Comparison of ENCODE assay signal across 9 cellular contexts in genomic region chr10:22605168-22605567, GRCh38.
DNase-seq lines count a peak whose midpoint lies in the region; ATAC-seq, FAIRE-seq and TF ChIP-seq lines count a peak whose summit lies in the region.
"Had no signal": no experiment of that assay in that cellular context is flagged by ENCODE, and none has a peak within 500 bp of the region (broad histone marks: within the 10 kb centered on the region; RNA-seq: fewer than 3 reads in every experiment).

No MANE protein-coding gene starts in this region.

- WGBS in psoas muscle, 3 donors, result 71 to 83% (median 77%) methylated on average over 4 of the region's 4 CpGs

- H3K4me3 ChIP-seq in Karpas-422 (ENCODE audit: low read length) (no peak overlapping the region), psoas muscle (no peak overlapping the region)

- H3K9me3 ChIP-seq in Karpas-422 (ENCODE audit: low read length), result no peaks in the 10 kb centered on the region
- H3K9me3 ChIP-seq in psoas muscle, result no peaks in the 10 kb centered on the region

- peaks cover 18% of the 10 kb centered on the region for H3K4me1 ChIP-seq in Karpas-422 (ENCODE audit: low read length)
- no peaks in the 10 kb centered on the region for H3K4me1 ChIP-seq in psoas muscle

- TF ChIP-seq CTCF in psoas muscle (IDR thresholded peaks at IDR 0.05), result no peak

- H3K9ac ChIP-seq in Karpas-422 (ENCODE audit: low read length), result no peak overlapping the region

- FAIRE-seq in urothelium cell line (lab: Jason Lieb, UNC), result no peak
- FAIRE-seq: keratinocyte had no signal

- no peaks in the 10 kb centered on the region; the same call in 1 of the 2 replicates for H4K20me1 ChIP-seq in Karpas-422 (ENCODE audit: insufficient read depth, low read depth, low read length)

- H3K27ac ChIP-seq in Karpas-422 (ENCODE audit: low read length) (no peak overlapping the region), cingulate gyrus (ENCODE audit: low read depth, low read length) (peak overlapping the region; percentile 33), psoas muscle (no peak overlapping the region)

- H2AFZ ChIP-seq in Karpas-422 (ENCODE audit: low read length), result no peak overlapping the region

- intact Hi-C loops in psoas muscle (cut with DNase I), result no loop called here

- H3K79me2 ChIP-seq in Karpas-422 (ENCODE audit: low read length), result no peaks in the 10 kb centered on the region

- no peaks in the 10 kb centered on the region for H3K9me2 ChIP-seq in Karpas-422 (replicated peaks; ENCODE audit: insufficient read depth, low read length)

- no peaks in the 10 kb centered on the region for H3K27me3 ChIP-seq in Karpas-422 (ENCODE audit: low read length)
- no peaks in the 10 kb centered on the region for H3K27me3 ChIP-seq in psoas muscle (ENCODE audit: insufficient read depth in 3 of 3, low read length in 2 of 3)

- H3K36me3 ChIP-seq in Karpas-422 (ENCODE audit: insufficient read depth, low read length) (no peaks in the 10 kb centered on the region), psoas muscle (ENCODE audit: insufficient read depth in 1 of 2, low read depth in 1 of 2) (no peaks in the 10 kb centered on the region)

- H3K4me2 ChIP-seq in Karpas-422 (ENCODE audit: low read depth, low read length, poor library complexity, severe bottlenecking), result no peak overlapping the region

- ATAC-seq in GM18520 (IDR thresholded peaks at IDR 0.05; ENCODE audit: unreplicated experiment) (peak; percentile 28), psoas muscle (peak in 3 of 4 donors; percentile 34 to 84 (median 67))

- DNase-seq in Karpas-422, result peak; percentile 50
- no peak for DNase-seq in psoas muscle
- no peak for DNase-seq in HT-29 (ENCODE audit: low spot score)
- no peak for DNase-seq in Ammon's horn (ENCODE audit: low spot score)
- DNase-seq in NK-92 (lab: John Stamatoyannopoulos, UW; ENCODE audit: unreplicated experiment), result no peak
- no peak for DNase-seq in urothelium cell line (ENCODE audit: low spot score)
